In the genomic region with DNA sequence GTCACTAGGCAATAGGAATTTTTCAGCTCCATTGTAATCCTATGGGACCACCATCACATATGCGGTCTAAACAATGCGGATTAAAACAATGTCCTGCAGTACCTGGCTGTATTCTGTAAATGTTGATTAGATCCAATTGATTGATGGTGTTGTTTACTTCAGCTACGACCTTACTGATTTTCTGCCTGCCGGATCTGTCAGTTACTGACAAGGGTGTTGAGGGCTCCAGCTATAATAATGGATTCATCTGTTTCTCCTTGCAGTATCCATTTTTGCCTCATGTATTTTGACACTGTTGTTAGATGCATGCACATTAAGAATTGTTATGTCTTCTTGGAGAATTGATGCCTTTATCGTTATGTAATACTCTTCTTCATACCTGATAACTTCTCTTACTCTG, we compare ENCODE assay signal across 17 cellular contexts. TPM values are rescaled to one million over a fixed set of nuclear protein-coding genes. Genes with fewer than 3 reads are reported as not detected.
DNase-seq lines count a peak whose midpoint lies in the region; ATAC-seq and TF ChIP-seq lines count a peak whose summit lies in the region.
"Had no signal": no experiment of that assay in that cellular context is flagged by ENCODE, and none has a peak within 500 bp of the region (broad histone marks: within the 10 kb centered on the region; RNA-seq: fewer than 3 reads in every experiment).

No MANE protein-coding gene starts in this region.

- WGBS in right cardiac atrium = 85% methylated on average over 5 of the region's 5 CpGs

- H4K20me1 ChIP-seq in Karpas-422 (ENCODE audit: insufficient read depth, low read depth, low read length) = no peaks in the 10 kb centered on the region

- TF ChIP-seq CTCF in CD4-positive, alpha-beta T cell (IDR thresholded peaks at IDR 0.05) = no peak

- H3K4me1 ChIP-seq in Karpas-422 (ENCODE audit: low read length) (peaks cover 58% of the 10 kb centered on the region), right cardiac atrium (ENCODE audit: control insufficient read depth, insufficient read depth, low read length) (peaks cover 3% of the 10 kb centered on the region)
- H3K4me1 ChIP-seq in naive thymus-derived CD4-positive, alpha-beta T cell (ENCODE audit: control insufficient read depth in 2 of 2, insufficient read depth in 2 of 2, low read length in 2 of 2) = peaks cover 38 to 50% of the 10 kb centered on the region in 2 donors
- H3K4me1 ChIP-seq: BE2C had no signal

- H3K36me3 Mint-ChIP-seq in T-helper 2 cell treated with Interferon-gamma antibody and Interleukin-4, amounts not matched to agents 5 μg/mL and 100 μg/mL, for 36 hours (ENCODE audit: low read depth) = peaks cover 27% of the 10 kb centered on the region
- H3K36me3 Mint-ChIP-seq in CD4-positive, alpha-beta T cell (ENCODE audit: low read depth) = peaks cover 9% of the 10 kb centered on the region
- H3K36me3 Mint-ChIP-seq in naive thymus-derived CD4-positive, alpha-beta T cell = peaks cover 0 to 10% (median 3%) of the 10 kb centered on the region in 5 donors

- H3K9me3 Mint-ChIP-seq in T-helper 2 cell treated with Interferon-gamma antibody and Interleukin-4, amounts not matched to agents 5 μg/mL and 100 μg/mL, for 36 hours = no peaks in the 10 kb centered on the region
- no peaks in the 10 kb centered on the region for H3K9me3 Mint-ChIP-seq in CD4-positive, alpha-beta T cell
- no peaks in the 10 kb centered on the region for H3K9me3 Mint-ChIP-seq in naive thymus-derived CD4-positive, alpha-beta T cell
- H3K9me3 Mint-ChIP-seq: CD8-positive, alpha-beta memory T cell had no signal

- peak overlapping the region; percentile 9 for H3K4me2 ChIP-seq in Karpas-422 (ENCODE audit: low read depth, low read length, poor library complexity, severe bottlenecking)

- H3K27ac ChIP-seq in CD4-positive, alpha-beta T cell (ENCODE audit: low read depth, low read length) = peak overlapping the region; percentile 34
- H3K27ac ChIP-seq in Karpas-422 (ENCODE audit: low read length) = no peak overlapping the region
- H3K27ac ChIP-seq in naive thymus-derived CD4-positive, alpha-beta T cell (ENCODE audit: low read depth, low read length) = peak overlapping the region; percentile 15
- no peak overlapping the region for H3K27ac ChIP-seq in right cardiac atrium (ENCODE audit: low read length)

- H2AFZ ChIP-seq in Karpas-422 (ENCODE audit: low read length) = no peak overlapping the region

- POLR2A ChIA-PET in CD4-positive, alpha-beta T cell (lab: Charles Lee) = interaction anchor here (1.0 to 1.2 kb wide), 4 partner anchors 8 to 151 kb away, joined by 3 to 9 read pairs (median 3); no protein-coding TSS in a partner anchor
- POLR2A ChIA-PET in naive thymus-derived CD4-positive, alpha-beta T cell (lab: Charles Lee) = interaction anchor here (0.6 to 1.6 kb wide), 7 partner anchors 10 to 1751 kb away, joined by 3 to 5 read pairs (median 4); no protein-coding TSS in a partner anchor

- peaks cover 40% of the 10 kb centered on the region for H3K4me1 Mint-ChIP-seq in T-helper 2 cell treated with Interferon-gamma antibody and Interleukin-4, amounts not matched to agents 5 μg/mL and 100 μg/mL, for 36 hours (ENCODE audit: low read depth)
- peaks cover 52% of the 10 kb centered on the region for H3K4me1 Mint-ChIP-seq in CD4-positive, alpha-beta T cell (ENCODE audit: low read depth)
- peaks cover 35 to 59% (median 50%) of the 10 kb centered on the region in 7 donors for H3K4me1 Mint-ChIP-seq in naive thymus-derived CD4-positive, alpha-beta T cell

- no peaks in the 10 kb centered on the region for H3K9me3 ChIP-seq in CD4-positive, alpha-beta T cell (ENCODE audit: control insufficient read depth, low read length)
- H3K9me3 ChIP-seq in Karpas-422 (ENCODE audit: low read length) (no peaks in the 10 kb centered on the region), right cardiac atrium (ENCODE audit: control insufficient read depth, low read length) (no peaks in the 10 kb centered on the region)
- H3K9me3 ChIP-seq in naive thymus-derived CD4-positive, alpha-beta T cell (ENCODE audit: control insufficient read depth in 2 of 3, low read length in 3 of 3) = no peaks in the 10 kb centered on the region
- H3K9me3 ChIP-seq: BE2C had no signal

- no peak overlapping the region for H3K4me3 ChIP-seq in Karpas-422 (ENCODE audit: low read length)
- no peak overlapping the region for H3K4me3 ChIP-seq in naive thymus-derived CD4-positive, alpha-beta T cell (ENCODE audit: low read length)
- H3K4me3 ChIP-seq in right cardiac atrium (ENCODE audit: low read length) = no peak overlapping the region

- no peaks in the 10 kb centered on the region for H3K27me3 ChIP-seq in CD4-positive, alpha-beta T cell (ENCODE audit: control insufficient read depth, insufficient read depth, low read length)
- no peaks in the 10 kb centered on the region for H3K27me3 ChIP-seq in Karpas-422 (ENCODE audit: low read length)
- no peaks in the 10 kb centered on the region for H3K27me3 ChIP-seq in naive thymus-derived CD4-positive, alpha-beta T cell (ENCODE audit: control insufficient read depth in 2 of 2, insufficient read depth in 2 of 2, low read length in 2 of 2)
- H3K27me3 ChIP-seq in right cardiac atrium (ENCODE audit: control insufficient read depth, insufficient read depth) = no peaks in the 10 kb centered on the region
- H3K27me3 ChIP-seq: BE2C had no signal

- ATAC-seq in CD4-positive, alpha-beta T cell (ENCODE audit: poor library complexity) = no peak
- ATAC-seq in naive thymus-derived CD4-positive, alpha-beta T cell = no peak
- no peak for ATAC-seq in right cardiac atrium
- ATAC-seq in left cardiac atrium = no peak
- ATAC-seq: HepG2 had no signal

- intact Hi-C loops in CD4-positive, alpha-beta T cell (cut with DNase I, micrococcal nuclease) = loop anchor here in 1 of 2 experiments (5.0 kb wide), 1 partner anchor 211 kb away; the partner anchor contains the start of genes ATP5PB and WDR77
- intact Hi-C loops in naive thymus-derived CD4-positive, alpha-beta T cell (cut with micrococcal nuclease) = loop anchor here in 1 of 2 donors (5.0 kb wide), 1 partner anchor 86 kb away; no protein-coding TSS in a partner anchor
- intact Hi-C loops in right cardiac atrium (cut with DNase I) = loop anchor here in 3 of 4 donors (5.0 kb wide), 2 partner anchors 146 to 151 kb away; no protein-coding TSS in a partner anchor
- intact Hi-C loops in left cardiac atrium (cut with DNase I) = loop anchor here in 1 of 2 donors (10.0 kb wide), 1 partner anchor 154 kb away; the partner anchor contains the start of genes ADORA3 and TMIGD3

- CTCF ChIA-PET in CD4-positive, alpha-beta T cell (lab: Charles Lee) = interaction anchor here (1.4 kb wide), 1 partner anchor 150 kb away, joined by 7 read pairs; no protein-coding TSS in a partner anchor
- CTCF ChIA-PET in naive thymus-derived CD4-positive, alpha-beta T cell (lab: Charles Lee) = interaction anchor here (0.9 to 1.1 kb wide), 5 partner anchors 38 to 151 kb away, joined by 3 to 4 read pairs (median 4); no protein-coding TSS in a partner anchor

- no peaks in the 10 kb centered on the region for H3K27me3 Mint-ChIP-seq in T-helper 2 cell treated with Interferon-gamma antibody and Interleukin-4, amounts not matched to agents 5 μg/mL and 100 μg/mL, for 36 hours (ENCODE audit: low read depth)
- no peaks in the 10 kb centered on the region for H3K27me3 Mint-ChIP-seq in CD4-positive, alpha-beta T cell
- no peaks in the 10 kb centered on the region for H3K27me3 Mint-ChIP-seq in naive thymus-derived CD4-positive, alpha-beta T cell
- H3K27me3 Mint-ChIP-seq: CD8-positive, alpha-beta memory T cell had no signal

- no peak for DNase-seq in T-helper 2 cell treated with Interferon-gamma antibody and Interleukin-4, amounts not matched to agents 5 μg/mL and 100 μg/mL, for 36 hours (ENCODE audit: low spot score)
- no peak for DNase-seq in T-helper 2 cell
- no peak for DNase-seq in CD4-positive, alpha-beta T cell
- DNase-seq in Karpas-422 = no peak
- no peak for DNase-seq in naive thymus-derived CD4-positive, alpha-beta T cell
- DNase-seq in HuH-7.5 (ENCODE audit: low spot score) = no peak
- no peak for DNase-seq in right cardiac atrium
- DNase-seq in left cardiac atrium = no peak
- DNase-seq: BE2C; CD8-positive, alpha-beta memory T cell; DMS53; KG1; NCI-H1417 treated with DMSO at 0.1 percent for 48 hours; NCI-H1930; NCI-H226; NCI-H524 had no signal

- peak overlapping the region; percentile 46 for H3K27ac Mint-ChIP-seq in T-helper 2 cell treated with Interferon-gamma antibody and Interleukin-4, amounts not matched to agents 5 μg/mL and 100 μg/mL, for 36 hours
- no peak overlapping the region for H3K27ac Mint-ChIP-seq in CD4-positive, alpha-beta T cell
- peak overlapping the region in 5 of 9 donors; percentile 41 to 90 (median 77) for H3K27ac Mint-ChIP-seq in naive thymus-derived CD4-positive, alpha-beta T cell

- H3K4me3 Mint-ChIP-seq in T-helper 2 cell treated with Interferon-gamma antibody and Interleukin-4, amounts not matched to agents 5 μg/mL and 100 μg/mL, for 36 hours = peak overlapping the region; percentile 30
- H3K4me3 Mint-ChIP-seq in CD4-positive, alpha-beta T cell = peak overlapping the region; percentile 17
- H3K4me3 Mint-ChIP-seq in naive thymus-derived CD4-positive, alpha-beta T cell = peak overlapping the region in 6 of 10 donors; percentile 19 to 48 (median 34)
- H3K4me3 Mint-ChIP-seq: CD8-positive, alpha-beta memory T cell had no signal

- no peaks in the 10 kb centered on the region for H3K36me3 ChIP-seq in Karpas-422 (ENCODE audit: insufficient read depth, low read length)
- no peaks in the 10 kb centered on the region for H3K36me3 ChIP-seq in naive thymus-derived CD4-positive, alpha-beta T cell (ENCODE audit: control insufficient read depth in 2 of 3, insufficient read depth in 3 of 3, low read length in 3 of 3)
- H3K36me3 ChIP-seq: BE2C had no signal

- H3K79me2 ChIP-seq in Karpas-422 (ENCODE audit: low read length) = peaks cover 87% of the 10 kb centered on the region

- no peaks in the 10 kb centered on the region for H3K9me2 ChIP-seq in Karpas-422 (replicated peaks; ENCODE audit: insufficient read depth, low read length)

- no peak overlapping the region for H3K9ac ChIP-seq in Karpas-422 (ENCODE audit: low read length)

RNA-seq across cellular contexts. Expression of gene RAP1A, which starts 39.0 kb away (rescaled TPM):
- total RNA-seq in CD4-positive, alpha-beta T cell = 10 to 100 TPM; 63.8 to 67.1 TPM
- 12.0 and 55.3 TPM in 2 replicates for total RNA-seq in Karpas-422 (2014; rRNA removed; shearing (Covaris generic); ENCODE audit: low replicate concordance)
- total RNA-seq in naive thymus-derived CD4-positive, alpha-beta T cell = 100 to 1,000 TPM in 4 of 5 experiments, 10 to 100 TPM in 1; 89.8 to 183 (median 107) TPM
- 10 to 100 TPM; 37.6 to 55.0 TPM for polyA plus RNA-seq in naive thymus-derived CD4-positive, alpha-beta T cell
- 100 to 1,000 TPM; 104 to 128 (median 111) TPM for total RNA-seq in right cardiac atrium
- polyA plus RNA-seq in right cardiac atrium = 110 TPM
- total RNA-seq in left cardiac atrium = 100 to 1,000 TPM in 1 of 2 donors, 10 to 100 TPM in 1; 84.2 to 103 TPM

Comparison
In these comparisons a context has a peak if more than half of its experiments do, and no peak if none do; other contexts are left out.
1. H3K27ac ChIP-seq: peak in CD4-positive, alpha-beta T cell (single experiment) and naive thymus-derived CD4-positive, alpha-beta T cell (single experiment); none in Karpas-422 (single experiment) and right cardiac atrium (single experiment).
2. Peak in every context shown above with its lines, with median percentiles within 50 percentile points of each other: H3K4me3 Mint-ChIP-seq.